ENCODE assay signal across 16 cellular contexts in the genomic region with DNA sequence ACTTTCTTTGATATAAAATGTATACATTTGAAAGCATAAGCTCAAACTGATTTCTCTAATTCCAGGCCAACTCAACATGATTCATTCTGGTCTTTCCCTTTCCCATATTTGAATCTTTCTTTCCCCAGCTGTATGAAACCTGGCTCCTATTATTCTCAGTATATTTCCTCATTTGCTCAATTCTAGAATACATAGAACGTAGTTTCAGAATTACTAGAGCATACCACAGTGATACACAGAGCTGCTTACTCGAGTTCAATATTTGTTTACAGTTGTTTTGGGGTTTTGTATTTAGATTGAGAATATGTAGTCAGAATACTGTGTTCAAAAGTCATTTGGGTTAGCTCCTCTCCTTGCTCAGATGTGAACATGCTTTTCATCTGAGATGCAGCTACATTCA. TPM values are rescaled to one million over a fixed set of nuclear protein-coding genes. Genes with fewer than 3 reads are reported as not detected.
DNase-seq lines count a peak whose midpoint lies in the region; ATAC-seq, FAIRE-seq and TF ChIP-seq lines count a peak whose summit lies in the region.
"Had no signal": no experiment of that assay in that cellular context is flagged by ENCODE, and none has a peak within 500 bp of the region (broad histone marks: within the 10 kb centered on the region; RNA-seq: fewer than 3 reads in every experiment).

No MANE protein-coding gene starts in this region.

- TF ChIP-seq RAD21 in GM12878 (IDR thresholded peaks at IDR 0.05; ENCODE audit: insufficient read depth, low read depth, low read length) = no peak
- no peak for TF ChIP-seq RAD21 in SK-N-SH (IDR thresholded peaks at IDR 0.05; ENCODE audit: low read length)

- in situ Hi-C loops in GM12878 (cut with MboI) = no loop called here

- DNase-seq in activated CD4-positive, alpha-beta memory T cell treated with anti-CD3 and anti-CD28 coated beads, Interleukin-2, amount 10 ng/mL, durations not matched to agents 7 days and 5 days = no peak
- no peak for DNase-seq in activated CD4-positive, alpha-beta memory T cell treated with anti-CD3 and anti-CD28 coated beads for 36 hours
- DNase-seq in GM12878 (ENCODE audit: low read depth, low spot score) (no peak), left colon (no peak), NCI-H526 (lab: John Stamatoyannopoulos, UW) (no peak), SK-N-SH (no peak)
- DNase-seq: activated B cell treated with CpG ODN at 0.5 μM for 24 hours; activated naive CD4-positive, alpha-beta T cell treated with Interleukin-2 at 50 U/mL for 16 hours; central memory CD4-positive, alpha-beta T cell; erythroblast; NCI-H510A; SJCRH30 had no signal

- peak overlapping the region; percentile 40 for H3K27ac Mint-ChIP-seq in activated CD4-positive, alpha-beta memory T cell treated with anti-CD3 and anti-CD28 coated beads, Interleukin-2, amount 10 ng/mL, durations not matched to agents 7 days and 5 days
- H3K27ac Mint-ChIP-seq in activated CD4-positive, alpha-beta memory T cell treated with anti-CD3 and anti-CD28 coated beads for 36 hours = no peak overlapping the region
- H3K27ac Mint-ChIP-seq: activated B cell treated with CpG ODN at 0.5 μM for 24 hours, memory B cell had no signal

- 2% methylated on average over 2 of the region's 2 CpGs for WGBS in GM12878 (ENCODE audit: insufficient coverage, insufficient replicate concordance, low lambda C conversion rate, missing lambda C conversion rate)
- WGBS in SK-N-SH (ENCODE audit: low lambda C conversion rate) = 85% methylated on average over 2 of the region's 2 CpGs

- H3K9me3 Mint-ChIP-seq in activated CD4-positive, alpha-beta memory T cell treated with anti-CD3 and anti-CD28 coated beads, Interleukin-2, amount 10 ng/mL, durations not matched to agents 7 days and 5 days = no peaks in the 10 kb centered on the region
- no peaks in the 10 kb centered on the region for H3K9me3 Mint-ChIP-seq in activated CD4-positive, alpha-beta memory T cell treated with anti-CD3 and anti-CD28 coated beads for 36 hours
- H3K9me3 Mint-ChIP-seq: activated B cell treated with CpG ODN at 0.5 μM for 24 hours, memory B cell had no signal

- H3K27ac ChIP-seq in GM12878 (ENCODE audit: control insufficient read depth, insufficient read depth) (no peak overlapping the region), SK-N-SH (ENCODE audit: low read depth in 2 of 2, low read length in 1 of 2) (no peak overlapping the region)
- H3K27ac ChIP-seq: A549, SJCRH30 had no signal

- H3K9me3 ChIP-seq in GM12878 (replicated peaks; ENCODE audit: control insufficient read depth, insufficient read depth, low read length) = no peaks in the 10 kb centered on the region
- H3K9me3 ChIP-seq in SK-N-SH = no peaks in the 10 kb centered on the region
- H3K9me3 ChIP-seq: A549, SJCRH30 had no signal

- no peaks in the 10 kb centered on the region for H3K9me2 ChIP-seq in SK-N-SH

- H3K79me2 ChIP-seq in GM12878 (ENCODE audit: control insufficient read depth, insufficient read depth, low read length) = no peaks in the 10 kb centered on the region
- no peaks in the 10 kb centered on the region for H3K79me2 ChIP-seq in SK-N-SH (ENCODE audit: insufficient read depth)

- no peak overlapping the region for H3K4me3 Mint-ChIP-seq in activated CD4-positive, alpha-beta memory T cell treated with anti-CD3 and anti-CD28 coated beads, Interleukin-2, amount 10 ng/mL, durations not matched to agents 7 days and 5 days
- no peak overlapping the region for H3K4me3 Mint-ChIP-seq in activated CD4-positive, alpha-beta memory T cell treated with anti-CD3 and anti-CD28 coated beads for 36 hours
- H3K4me3 Mint-ChIP-seq: activated B cell treated with CpG ODN at 0.5 μM for 24 hours, memory B cell had no signal

- H3F3A ChIP-seq in SK-N-SH (replicated peaks; ENCODE audit: insufficient read depth) = no peaks in the 10 kb centered on the region

- H3K4me1 ChIP-seq in GM12878 (ENCODE audit: control insufficient read depth, insufficient read depth, low read length) (peaks cover 6% of the 10 kb centered on the region), SK-N-SH (ENCODE audit: control insufficient read depth in 1 of 2, insufficient read depth in 2 of 2, low read depth in 1 of 2, low read length in 1 of 2) (no peaks in the 10 kb centered on the region)
- H3K4me1 ChIP-seq: A549, SJCRH30 had no signal

- POLR2A ChIA-PET in activated CD4-positive, alpha-beta memory T cell treated with anti-CD3 and anti-CD28 coated beads, Interleukin-2, amount 10 ng/mL, durations not matched to agents 7 days and 5 days (lab: Charles Lee) = interaction anchor here (0.9 to 2.0 kb wide), 3 partner anchors 11 to 53 kb away, joined by 3 to 10 read pairs (median 3); no protein-coding TSS in a partner anchor
- POLR2A ChIA-PET in activated CD4-positive, alpha-beta memory T cell treated with anti-CD3 and anti-CD28 coated beads for 36 hours (lab: Charles Lee) = interaction anchor here (1.0 kb wide), 1 partner anchor 28 kb away, joined by 3 read pairs; no protein-coding TSS in a partner anchor
- POLR2A ChIA-PET in GM12878 (lab: Charles Lee) (interaction anchor here (1.0 kb wide), 1 partner anchor 23 kb away, joined by 3 read pairs; no protein-coding TSS in a partner anchor), SK-N-SH (lab: Yijun Ruan, JAX) (no interaction called here)

- no peaks in the 10 kb centered on the region for H4K20me1 ChIP-seq in GM12878 (ENCODE audit: control insufficient read depth, insufficient read depth)
- H4K20me1 ChIP-seq in SK-N-SH (ENCODE audit: insufficient read depth) = no peaks in the 10 kb centered on the region

- peak; percentile 69 for ATAC-seq in GM21528 (IDR thresholded peaks at IDR 0.05; ENCODE audit: low FRiP score, unreplicated experiment)
- ATAC-seq in HG03066 (IDR thresholded peaks at IDR 0.05; ENCODE audit: low read depth, unreplicated experiment) = peak; percentile 57
- peak; percentile 70 for ATAC-seq in GM12878
- ATAC-seq in left colon = no peak
- ATAC-seq: A549 had no signal

- no TSS peak for BruUV-seq in GM12878 (replicated peaks; lab: Mats Ljungman, UMichigan)

- H3K4me3 ChIP-seq in GM12878 (no peak overlapping the region), SK-N-SH (ENCODE audit: low read depth in 2 of 2, low read length in 1 of 2) (no peak overlapping the region)
- H3K4me3 ChIP-seq: A549, SJCRH30 had no signal

- TF ChIP-seq CTCF in GM12878 (IDR thresholded peaks at IDR 0.05 in 2 of 3, conservative IDR thresholded peaks at IDR 0.05 in 1 of 3; ENCODE audit: control insufficient read depth in 2 of 3, extremely low read depth in 1 of 3, insufficient read depth in 1 of 3, low read depth in 3 of 3, low read length in 3 of 3) (no peak), SK-N-SH (IDR thresholded peaks at IDR 0.05) (no peak)

- H3K36me3 Mint-ChIP-seq in activated CD4-positive, alpha-beta memory T cell treated with anti-CD3 and anti-CD28 coated beads, Interleukin-2, amount 10 ng/mL, durations not matched to agents 7 days and 5 days (ENCODE audit: low read depth) = peaks cover 63% of the 10 kb centered on the region
- peaks cover 2% of the 10 kb centered on the region for H3K36me3 Mint-ChIP-seq in activated CD4-positive, alpha-beta memory T cell treated with anti-CD3 and anti-CD28 coated beads for 36 hours
- H3K36me3 Mint-ChIP-seq: memory B cell had no signal

- H2AFZ ChIP-seq in GM12878 (ENCODE audit: control insufficient read depth, low read depth, low read length) (no peak overlapping the region), SK-N-SH (ENCODE audit: low read depth) (no peak overlapping the region)

- SMC1A ChIA-PET in GM12878 (lab: Charles Lee; ENCODE audit: uncharacterized antibody, unreplicated experiment) = interaction anchor here (0.7 to 0.8 kb wide), 2 partner anchors 18 to 38 kb away, joined by 3 to 4 read pairs; no protein-coding TSS in a partner anchor

- H3K36me3 ChIP-seq in GM12878 (ENCODE audit: control insufficient read depth in 2 of 2, insufficient read depth in 2 of 2, low read length in 1 of 2) (no peaks in the 10 kb centered on the region; a peak in 1 of 4 replicates), SK-N-SH (replicated peaks in 1 of 2; ENCODE audit: control insufficient read depth in 1 of 2, insufficient read depth in 2 of 2, low read length in 1 of 2) (no peaks in the 10 kb centered on the region)
- H3K36me3 ChIP-seq: SJCRH30 had no signal

- RAD21 ChIA-PET in GM12878 (lab: Charles Lee; ENCODE audit: unreplicated experiment) = interaction anchor here (1.0 kb wide), 1 partner anchor 36 kb away, joined by 3 read pairs; no protein-coding TSS in a partner anchor

- peak; percentile 64 to 83; a peak in 3 of 4 replicates for TF ChIP-seq EP300 in GM12878 (IDR thresholded peaks at IDR 0.05; ENCODE audit: borderline replicate concordance in 1 of 2, control insufficient read depth in 1 of 2, low read depth in 2 of 2, low read length in 2 of 2)
- no peak for TF ChIP-seq EP300 in SK-N-SH (IDR thresholded peaks at IDR 0.05; ENCODE audit: borderline replicate concordance in 1 of 2, low read depth in 1 of 2, low read length in 1 of 2)

- intact Hi-C loops in activated CD4-positive, alpha-beta memory T cell treated with anti-CD3 and anti-CD28 coated beads for 36 hours (cut with micrococcal nuclease) = loop anchor here (1.0 to 5.0 kb wide), 4 partner anchors 28 to 52 kb away; a partner anchor contains a TSS
- intact Hi-C loops in GM12878 (cut with micrococcal nuclease; ENCODE audit: unreplicated experiment) (no loop called here), left colon (cut with DNase I, micrococcal nuclease) (no loop called here)

- no peaks in the 10 kb centered on the region for H3K27me3 Mint-ChIP-seq in activated CD4-positive, alpha-beta memory T cell treated with anti-CD3 and anti-CD28 coated beads, Interleukin-2, amount 10 ng/mL, durations not matched to agents 7 days and 5 days
- H3K27me3 Mint-ChIP-seq in activated CD4-positive, alpha-beta memory T cell treated with anti-CD3 and anti-CD28 coated beads for 36 hours = peaks cover 3% of the 10 kb centered on the region
- H3K27me3 Mint-ChIP-seq: activated B cell treated with CpG ODN at 0.5 μM for 24 hours had no signal

- H3K9ac ChIP-seq in GM12878 (ENCODE audit: control insufficient read depth, insufficient read depth, low read length) (no peak overlapping the region), SK-N-SH (no peak overlapping the region)

- CTCF ChIA-PET in activated CD4-positive, alpha-beta memory T cell treated with anti-CD3 and anti-CD28 coated beads, Interleukin-2, amount 10 ng/mL, durations not matched to agents 7 days and 5 days (lab: Charles Lee) = interaction anchor here (0.7 to 2.1 kb wide), 5 partner anchors 22 to 216 kb away, joined by 4 to 8 read pairs (median 4); no protein-coding TSS in a partner anchor
- CTCF ChIA-PET in activated CD4-positive, alpha-beta memory T cell treated with anti-CD3 and anti-CD28 coated beads for 36 hours (lab: Charles Lee) = interaction anchor here (1.0 to 1.7 kb wide), 5 partner anchors 29 to 217 kb away, joined by 3 to 6 read pairs (median 4); a partner anchor contains a TSS
- CTCF ChIA-PET in GM12878 (lab: Yijun Ruan, JAX) (interaction anchor here (0.5 to 1.0 kb wide), 2 partner anchors 58 to 631 kb away, joined by 3 to 4 read pairs; no protein-coding TSS in a partner anchor), SK-N-SH (lab: Yijun Ruan, JAX) (no interaction called here)

- no peaks in the 10 kb centered on the region for H3K27me3 ChIP-seq in GM12878 (replicated peaks in 1 of 2; ENCODE audit: control insufficient read depth in 2 of 2, insufficient read depth in 2 of 2, low read length in 1 of 2)
- no peaks in the 10 kb centered on the region for H3K27me3 ChIP-seq in SK-N-SH (ENCODE audit: insufficient read depth)
- H3K27me3 ChIP-seq: SJCRH30 had no signal

- H3K4me2 ChIP-seq in GM12878 (ENCODE audit: control insufficient read depth, insufficient read depth) = peak overlapping the region; percentile 30; the same call in 1 of the 2 replicates
- no peak overlapping the region for H3K4me2 ChIP-seq in SK-N-SH
- H3K4me2 ChIP-seq: A549 had no signal

- no peak for TF ChIP-seq POLR2A in GM12878 (IDR thresholded peaks at IDR 0.05; ENCODE audit: low read depth, low read length)

- FAIRE-seq in GM12878 (lab: Jason Lieb, UNC) = peak; percentile 90
- FAIRE-seq: A549 had no signal

- H3K4me1 Mint-ChIP-seq in activated CD4-positive, alpha-beta memory T cell treated with anti-CD3 and anti-CD28 coated beads, Interleukin-2, amount 10 ng/mL, durations not matched to agents 7 days and 5 days = peaks cover 64% of the 10 kb centered on the region
- peaks cover 15% of the 10 kb centered on the region for H3K4me1 Mint-ChIP-seq in activated CD4-positive, alpha-beta memory T cell treated with anti-CD3 and anti-CD28 coated beads for 36 hours (ENCODE audit: low read depth)

RNA-seq across cellular contexts. Expression of a gene that starts 43.0 kb away (rescaled TPM):
- 10 to 100 TPM; 26.0 to 30.0 TPM for total RNA-seq in activated CD4-positive, alpha-beta memory T cell treated with anti-CD3 and anti-CD28 coated beads, Interleukin-2, amount 10 ng/mL, durations not matched to agents 7 days and 5 days
- total RNA-seq in activated CD4-positive, alpha-beta memory T cell treated with anti-CD3 and anti-CD28 coated beads for 36 hours = 1 to 10 TPM; 5.7 to 6.1 TPM
- total RNA-seq in GM12878 (2013; cell fraction: nucleolus; rRNA removed) = 15.6 and 21.1 TPM in 2 replicates
- total RNA-seq in GM12878 (2014; rRNA removed) (0.11 TPM in 2 replicates), GM12878 (2014; rRNA removed; fragmentation: Illumina TruSeq; extraction: Trizol) (0.09 and 0.45 TPM in 2 replicates), GM12878 (2021) (0.18 and 0.56 TPM in 2 replicates), left colon (10 to 100 TPM; 56.2 to 83.3 TPM)
- polyA plus RNA-seq in GM12878 (2011; ENCODE audit: low read depth) = 0.17 TPM
- polyA plus RNA-seq in GM12878 (2011; rRNA removed) (3.2 and 4.0 TPM in 2 replicates), GM12878 (2014; fragmentation: Illumina TruSeq; extraction: Trizol) (0.06 and 0.07 TPM in 2 replicates), GM12878 (2014; fragmentation: Nextera tagmentation; extraction: Ambion mirVana) (under 1 TPM; 0.07 to 0.10 TPM), GM12878 (2014; rRNA removed) (0.09 and 0.29 TPM in 2 replicates), GM12878 (2016; fragmentation: Nextera tagmentation; extraction: Ambion mirVana) (under 1 TPM; 0.28 to 0.35 TPM), SK-N-SH (2012; rRNA removed) (2.5 and 5.1 TPM in 2 replicates)
- 4.0 and 4.8 TPM in 2 replicates for polyA plus RNA-seq in GM12878 (2011; cell fraction: cytosol; rRNA removed)
- polyA plus RNA-seq in GM12878 (2011; cell fraction: nucleus; rRNA removed) = 4.5 and 5.4 TPM in 2 replicates
- polyA plus RNA-seq in GM12878 (2012) = 0.11 and 0.65 TPM in 2 replicates
- polyA minus RNA-seq in GM12878 (2011; rRNA and poly(A)+ RNA removed) = 4.2 and 4.6 TPM in 2 replicates
- polyA minus RNA-seq in GM12878 (2011; cell fraction: cytosol; rRNA and poly(A)+ RNA removed) = 0.42 and 1.1 TPM in 2 replicates
- 4.8 and 6.1 TPM in 2 replicates for polyA minus RNA-seq in GM12878 (2011; cell fraction: nucleus; rRNA and poly(A)+ RNA removed)
- polyA plus RNA-seq in SK-N-SH (2012; cell fraction: cytosol; rRNA removed) = 1.7 and 2.8 TPM in 2 replicates
- polyA plus RNA-seq in SK-N-SH (2012; cell fraction: nucleus; rRNA removed) = 2.4 and 4.0 TPM in 2 replicates
